Comparison of ENCODE assay signal across 8 cellular contexts in the genomic region with DNA sequence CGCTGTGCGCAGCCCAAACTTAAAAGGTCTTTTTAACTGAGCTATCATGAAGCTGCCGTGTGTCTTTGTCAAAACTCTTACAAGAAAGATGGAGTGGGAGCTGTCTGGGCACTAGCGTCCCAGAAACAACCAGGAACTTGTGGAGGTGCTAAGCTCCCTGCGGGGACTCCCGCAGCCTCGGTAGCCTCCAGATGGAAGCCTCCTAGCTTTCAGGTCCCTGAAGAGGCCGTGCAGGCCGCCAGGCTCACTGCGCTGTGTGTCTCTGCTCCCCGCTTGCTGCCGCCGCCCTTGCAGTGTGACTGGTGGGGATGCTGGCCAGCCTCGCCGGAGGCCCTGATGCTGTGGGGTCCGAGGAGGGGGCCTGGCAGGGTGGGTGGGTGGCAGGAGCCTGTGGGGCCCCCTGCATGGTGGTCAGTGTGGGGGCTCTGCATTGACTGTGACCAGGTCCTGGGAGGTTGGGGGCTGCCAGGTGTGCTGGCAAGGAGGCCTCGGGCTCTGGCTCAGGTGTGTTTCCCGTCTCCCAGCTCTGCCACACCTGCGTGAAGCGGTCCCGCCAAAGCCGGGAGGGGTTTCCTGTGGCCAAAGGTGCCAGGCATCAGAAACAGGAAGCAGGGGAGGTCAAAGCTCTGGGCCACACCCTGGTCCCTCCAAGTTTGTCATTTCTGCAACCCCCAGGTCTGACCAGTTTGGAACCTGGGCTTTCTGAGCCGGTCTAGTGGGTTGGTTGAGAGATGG. TPM values are rescaled to one million over a fixed set of nuclear protein-coding genes. Genes with fewer than 3 reads are reported as not detected.
DNase-seq lines count a peak whose midpoint lies in the region; ATAC-seq and TF ChIP-seq lines count a peak whose summit lies in the region.

No MANE protein-coding gene starts in this region.

- H3K4me3 ChIP-seq in BE2C (ENCODE audit: low read depth, low read length): peak overlapping the region; percentile 70
- H3K4me3 ChIP-seq in KMS-11 (IDR thresholded peaks at IDR 0.05; ENCODE audit: insufficient read depth, low read depth, low read length): no peak overlapping the region
- H3K4me3 ChIP-seq in brain microvascular endothelial cell (ENCODE audit: low read depth, low read length): peak overlapping the region; percentile 67
- peak overlapping the region; percentile 42 for H3K4me3 ChIP-seq in lower leg skin (ENCODE audit: low read depth, poor library complexity, severe bottlenecking)
- peak overlapping the region; percentile 68 for H3K4me3 ChIP-seq in upper lobe of right lung

- H3K27ac ChIP-seq in KMS-11: peak overlapping the region; percentile 59
- no peak overlapping the region for H3K27ac ChIP-seq in brain microvascular endothelial cell
- peak overlapping the region; percentile 70 for H3K27ac ChIP-seq in upper lobe of right lung

- in situ Hi-C loops in brain microvascular endothelial cell (cut with HindIII; ENCODE audit: low pct_ligation_motif_present, low sequenced_read_pairs): no loop called here

- H3K9me3 ChIP-seq in BE2C (no peaks in the 10 kb centered on the region), upper lobe of right lung (no peaks in the 10 kb centered on the region)

- peak overlapping the region; percentile 76 for H3K9ac ChIP-seq in KMS-11

- no peak for TF ChIP-seq POLR2A in lower leg skin (IDR thresholded peaks at IDR 0.05)

- DNase-seq in BE2C (no peak), brain microvascular endothelial cell (no peak), lower leg skin (ENCODE audit: low spot score in 2 of 2) (no peak), upper lobe of right lung (no peak), NCI-H187 (lab: John Stamatoyannopoulos, UW) (no peak), ureter (ENCODE audit: low spot score) (no peak)

- H3K4me1 ChIP-seq in BE2C (peaks cover 28% of the 10 kb centered on the region), KMS-11 (ENCODE audit: low read depth, poor library complexity, severe bottlenecking) (peaks cover 37% of the 10 kb centered on the region), upper lobe of right lung (peaks cover 60% of the 10 kb centered on the region)

- H3K36me3 ChIP-seq in BE2C (no peaks in the 10 kb centered on the region; the same call in 1 of the 2 replicates), KMS-11 (ENCODE audit: insufficient read depth) (no peaks in the 10 kb centered on the region), brain microvascular endothelial cell (replicated peaks) (peaks cover 6% of the 10 kb centered on the region), upper lobe of right lung (no peaks in the 10 kb centered on the region)

- ATAC-seq in upper lobe of right lung: no peak
- ATAC-seq in HG02798 (IDR thresholded peaks at IDR 0.05; ENCODE audit: poor library complexity, unreplicated experiment): no peak

- H3K27me3 ChIP-seq in BE2C (no peaks in the 10 kb centered on the region), KMS-11 (ENCODE audit: insufficient read depth, low read depth) (no peaks in the 10 kb centered on the region), brain microvascular endothelial cell (replicated peaks) (no peaks in the 10 kb centered on the region), upper lobe of right lung (no peaks in the 10 kb centered on the region)

- no peak for TF ChIP-seq CTCF in BE2C (IDR thresholded peaks at IDR 0.05; ENCODE audit: low read depth, low read length)
- no peak for TF ChIP-seq CTCF in KMS-11 (conservative IDR thresholded peaks at IDR 0.05; ENCODE audit: low read depth, low read length)
- TF ChIP-seq CTCF in brain microvascular endothelial cell (IDR thresholded peaks at IDR 0.05; ENCODE audit: low read depth, low read length, missing control alignments): no peak
- no peak for TF ChIP-seq CTCF in lower leg skin (IDR thresholded peaks at IDR 0.05)
- TF ChIP-seq CTCF in upper lobe of right lung (IDR thresholded peaks at IDR 0.05): no peak

- 26 to 37% methylated on average over 15 to 23 of the region's 23 CpGs for WGBS in lower leg skin, 2 donors

- H3K79me2 ChIP-seq in KMS-11 (ENCODE audit: insufficient read depth, low read depth): peaks cover 31% of the 10 kb centered on the region

- intact Hi-C loops in lower leg skin (cut with DNase I; ENCODE audit: low total_unique reads) (loop anchor here (10.0 kb wide), 1 partner anchor 252 kb away; no protein-coding TSS in a partner anchor), upper lobe of right lung (cut with DNase I) (no loop called here)

- H3K4me2 ChIP-seq in KMS-11: peak overlapping the region; percentile 63

- H2AFZ ChIP-seq in KMS-11 (ENCODE audit: low read depth): no peak overlapping the region

- H4K20me1 ChIP-seq in KMS-11 (ENCODE audit: insufficient read depth): no peaks in the 10 kb centered on the region

RNA-seq across cellular contexts. Expression of gene TRABD, which starts 1.2 kb away (rescaled TPM):
- 126 TPM for polyA plus RNA-seq in BE2C (2012; ENCODE audit: insufficient read depth, insufficient read length, low read depth)
- total RNA-seq in lower leg skin: 10 to 100 TPM; 31.5 to 62.7 (median 46.4) TPM
- total RNA-seq in upper lobe of right lung: 36.5 TPM
- 64.5 TPM for total RNA-seq in ureter

RNA-seq across cellular contexts. Expression of gene SELENOO, which starts 13.9 kb away (rescaled TPM):
- 55.3 TPM for polyA plus RNA-seq in BE2C (2012; ENCODE audit: insufficient read depth, insufficient read length, low read depth)
- total RNA-seq in lower leg skin (10 to 100 TPM; 33.3 to 52.3 (median 43.1) TPM), upper lobe of right lung (17.6 TPM), ureter (24.7 TPM)

RNA-seq across cellular contexts. Expression of gene PANX2, which starts 16.4 kb away (rescaled TPM):
- 0.14 TPM for polyA plus RNA-seq in BE2C (2012; ENCODE audit: insufficient read depth, insufficient read length, low read depth)
- total RNA-seq in lower leg skin (1 to 10 TPM; 1.4 to 4.3 (median 1.8) TPM), upper lobe of right lung (3.0 TPM), ureter (1.9 TPM)

RNA-seq across cellular contexts. Expression of gene TUBGCP6, which starts 57.9 kb away (rescaled TPM):
- polyA plus RNA-seq in BE2C (2012; ENCODE audit: insufficient read depth, insufficient read length, low read depth): 80.6 TPM
- total RNA-seq in lower leg skin (10 to 100 TPM; 37.1 to 67.0 (median 52.5) TPM), upper lobe of right lung (51.3 TPM), ureter (57.2 TPM)
